In genomic region chr3:102085431-102086226, GRCh38 we compare ENCODE assay signal across 15 cellular contexts.
DNase-seq lines count a peak whose midpoint lies in the region; ATAC-seq and TF ChIP-seq lines count a peak whose summit lies in the region.
"Had no signal": no experiment of that assay in that cellular context is flagged by ENCODE, and none has a peak within 500 bp of the region (broad histone marks: within the 10 kb centered on the region; RNA-seq: fewer than 3 reads in every experiment).

No MANE protein-coding gene starts in this region.

- no peak overlapping the region for H3K4me2 ChIP-seq in hepatocyte

- peaks cover 10 to 28% of the 10 kb centered on the region in 2 donors for H3K36me3 Mint-ChIP-seq in activated naive CD4-positive, alpha-beta T cell treated with anti-CD3 and anti-CD28 coated beads, Interleukin-2, amount 50 U/mL, for 72 hours
- H3K36me3 Mint-ChIP-seq in T-helper 2 cell treated with Interferon-gamma antibody and Interleukin-4, amounts not matched to agents 5 μg/mL and 100 μg/mL, for 36 hours (ENCODE audit: low read depth) = peaks cover 13% of the 10 kb centered on the region

- H3K9me3 ChIP-seq in hepatocyte (ENCODE audit: low read depth) (no peaks in the 10 kb centered on the region), transverse colon (no peaks in the 10 kb centered on the region), upper lobe of left lung (no peaks in the 10 kb centered on the region)
- H3K9me3 ChIP-seq: psoas muscle had no signal

- H3K27me3 ChIP-seq in hepatocyte (no peaks in the 10 kb centered on the region), transverse colon (no peaks in the 10 kb centered on the region), upper lobe of left lung (no peaks in the 10 kb centered on the region)

- H3K36me3 ChIP-seq in hepatocyte (replicated peaks; ENCODE audit: insufficient read depth, low read depth) (no peaks in the 10 kb centered on the region), transverse colon (no peaks in the 10 kb centered on the region), upper lobe of left lung (no peaks in the 10 kb centered on the region)

- H3K4me1 Mint-ChIP-seq in T-helper 2 cell treated with Interferon-gamma antibody and Interleukin-4, amounts not matched to agents 5 μg/mL and 100 μg/mL, for 36 hours (ENCODE audit: low read depth) = peaks cover 36% of the 10 kb centered on the region

- H4K20me1 ChIP-seq in hepatocyte (ENCODE audit: insufficient read depth, poor library complexity, severe bottlenecking) = no peaks in the 10 kb centered on the region

- peaks cover 0 to 29% of the 10 kb centered on the region in 2 donors for H3K9me3 Mint-ChIP-seq in activated naive CD4-positive, alpha-beta T cell treated with anti-CD3 and anti-CD28 coated beads, Interleukin-2, amount 50 U/mL, for 72 hours
- peaks cover 27% of the 10 kb centered on the region for H3K9me3 Mint-ChIP-seq in T-helper 2 cell treated with Interferon-gamma antibody and Interleukin-4, amounts not matched to agents 5 μg/mL and 100 μg/mL, for 36 hours
- H3K9me3 Mint-ChIP-seq: activated naive CD4-positive, alpha-beta T cell treated with anti-CD3 and anti-CD28 coated beads, Interleukin-2, amount 50 U/mL, for 24 hours had no signal

- TF ChIP-seq CTCF in hepatocyte (IDR thresholded peaks at IDR 0.05; ENCODE audit: poor library complexity) (no peak), transverse colon (IDR thresholded peaks at IDR 0.05) (no peak), upper lobe of left lung (IDR thresholded peaks at IDR 0.05) (no peak)

- no peak for TF ChIP-seq POLR2A in transverse colon (IDR thresholded peaks at IDR 0.05)
- TF ChIP-seq POLR2A in upper lobe of left lung (IDR thresholded peaks at IDR 0.05) = no peak

- WGBS in hepatocyte (ENCODE audit: low lambda C conversion rate, missing lambda C conversion rate) = 59% methylated on average over 3 of the region's 3 CpGs
- WGBS in transverse colon (ENCODE audit: low coverage in 1 of 2), 2 donors = 33 to 37% methylated on average over 3 of the region's 3 CpGs
- 65 to 67% methylated on average over 3 of the region's 3 CpGs for WGBS in upper lobe of left lung, 2 donors

- in situ Hi-C loops in transverse colon (cut with MboI; ENCODE audit: low pct_ligation_motif_present in 1 of 4, low pct_unique_long_range_greater_than_20kb in 1 of 4, low sequenced_read_pairs in 3 of 4) = loop anchor here in 1 of 4 donors (25.0 kb wide), 1 partner anchor 127 kb away; no protein-coding TSS in a partner anchor

- ATAC-seq in activated naive CD4-positive, alpha-beta T cell treated with anti-CD3 and anti-CD28 coated beads, Interleukin-2, amount 50 U/mL, for 72 hours = peak; percentile 69 to 94
- no peak for ATAC-seq in GM21825 (IDR thresholded peaks at IDR 0.05; ENCODE audit: unreplicated experiment)
- no peak for ATAC-seq in HG02588 (IDR thresholded peaks at IDR 0.05; ENCODE audit: unreplicated experiment)
- no peak for ATAC-seq in upper lobe of left lung (ENCODE audit: low FRiP score in 2 of 2)
- ATAC-seq: naive thymus-derived CD8-positive, alpha-beta T cell; psoas muscle had no signal

- H3K79me2 ChIP-seq in hepatocyte = no peaks in the 10 kb centered on the region

- TF ChIP-seq EP300 in transverse colon (IDR thresholded peaks at IDR 0.05; ENCODE audit: low read depth) (no peak), upper lobe of left lung (IDR thresholded peaks at IDR 0.05) (no peak)

- H3K4me3 ChIP-seq in hepatocyte (no peak overlapping the region), transverse colon (no peak overlapping the region), upper lobe of left lung (no peak overlapping the region)
- H3K4me3 ChIP-seq: psoas muscle had no signal

- peak overlapping the region; percentile 28 to 89 for H3K27ac Mint-ChIP-seq in activated naive CD4-positive, alpha-beta T cell treated with anti-CD3 and anti-CD28 coated beads, Interleukin-2, amount 50 U/mL, for 72 hours
- H3K27ac Mint-ChIP-seq in T-helper 2 cell treated with Interferon-gamma antibody and Interleukin-4, amounts not matched to agents 5 μg/mL and 100 μg/mL, for 36 hours = peak overlapping the region; percentile 81
- H3K27ac Mint-ChIP-seq: activated naive CD4-positive, alpha-beta T cell treated with anti-CD3 and anti-CD28 coated beads, Interleukin-2, amount 50 U/mL, for 24 hours; naive thymus-derived CD8-positive, alpha-beta T cell had no signal

- H3K27ac ChIP-seq in hepatocyte = peak overlapping the region; percentile 15
- peak overlapping the region; percentile 68 to 81 (median 74) for H3K27ac ChIP-seq in transverse colon
- H3K27ac ChIP-seq in upper lobe of left lung = no peak overlapping the region
- H3K27ac ChIP-seq: psoas muscle had no signal

- H3K27me3 Mint-ChIP-seq in T-helper 2 cell treated with Interferon-gamma antibody and Interleukin-4, amounts not matched to agents 5 μg/mL and 100 μg/mL, for 36 hours (ENCODE audit: low read depth) = no peaks in the 10 kb centered on the region
- H3K27me3 Mint-ChIP-seq: activated naive CD4-positive, alpha-beta T cell treated with anti-CD3 and anti-CD28 coated beads, Interleukin-2, amount 50 U/mL, for 24 hours; naive thymus-derived CD8-positive, alpha-beta T cell had no signal

- intact Hi-C loops in transverse colon (cut with DNase I; ENCODE audit: low total_unique reads) = no loop called here

- H3K4me1 ChIP-seq in hepatocyte (ENCODE audit: insufficient read depth) = peaks cover 54% of the 10 kb centered on the region
- H3K4me1 ChIP-seq in transverse colon = peaks cover 21 to 67% (median 52%) of the 10 kb centered on the region in 4 donors
- H3K4me1 ChIP-seq in upper lobe of left lung = no peaks in the 10 kb centered on the region

- no peaks in the 10 kb centered on the region for H3K9me2 ChIP-seq in hepatocyte (replicated peaks; ENCODE audit: insufficient read depth)

- no peak overlapping the region for H2AFZ ChIP-seq in hepatocyte

- DNase-seq in activated naive CD4-positive, alpha-beta T cell treated with anti-CD3 and anti-CD28 coated beads, Interleukin-2, amount 50 U/mL, for 72 hours (ENCODE audit: low spot score in 2 of 2) = no peak
- DNase-seq in activated naive CD4-positive, alpha-beta T cell treated with anti-CD3 and anti-CD28 coated beads, Interleukin-2, amount 50 U/mL, for 16 hours = no peak
- no peak for DNase-seq in T-helper 2 cell treated with Interferon-gamma antibody and Interleukin-4, amounts not matched to agents 5 μg/mL and 100 μg/mL, for 36 hours (ENCODE audit: low spot score)
- no peak for DNase-seq in hepatocyte (ENCODE audit: low spot score)
- DNase-seq in transverse colon = no peak
- DNase-seq in upper lobe of left lung = no peak
- DNase-seq: COR-L47; naive thymus-derived CD8-positive, alpha-beta T cell; NCI-H1436; psoas muscle; stimulated activated CD4-positive, alpha-beta T cell treated with anti-CD3 and anti-CD28 coated beads, Interleukin-12 subunit alpha, Interleukin-12 subunit beta, amount 100 ng/mL, for 4 hours; T1000 had no signal

- H3K4me3 Mint-ChIP-seq in T-helper 2 cell treated with Interferon-gamma antibody and Interleukin-4, amounts not matched to agents 5 μg/mL and 100 μg/mL, for 36 hours = peak overlapping the region; percentile 57
- H3K4me3 Mint-ChIP-seq: activated naive CD4-positive, alpha-beta T cell treated with anti-CD3 and anti-CD28 coated beads, Interleukin-2, amount 50 U/mL, for 24 hours; naive thymus-derived CD8-positive, alpha-beta T cell had no signal

Comparison
In these comparisons a context has a peak if more than half of its experiments do, and no peak if none do; other contexts are left out.
1. ATAC-seq: peak in activated naive CD4-positive, alpha-beta T cell treated with anti-CD3 and anti-CD28 coated beads, Interleukin-2, amount 50 U/mL, for 72 hours (2 of 2); none in GM21825 (single experiment), HG02588 (single experiment) and upper lobe of left lung (0 of 2).
2. H3K27ac ChIP-seq: peak in hepatocyte (single experiment) and transverse colon (4 of 4); none in upper lobe of left lung (0 of 4).